Comparison of ENCODE assay signal across 12 cellular contexts in the genomic region with DNA sequence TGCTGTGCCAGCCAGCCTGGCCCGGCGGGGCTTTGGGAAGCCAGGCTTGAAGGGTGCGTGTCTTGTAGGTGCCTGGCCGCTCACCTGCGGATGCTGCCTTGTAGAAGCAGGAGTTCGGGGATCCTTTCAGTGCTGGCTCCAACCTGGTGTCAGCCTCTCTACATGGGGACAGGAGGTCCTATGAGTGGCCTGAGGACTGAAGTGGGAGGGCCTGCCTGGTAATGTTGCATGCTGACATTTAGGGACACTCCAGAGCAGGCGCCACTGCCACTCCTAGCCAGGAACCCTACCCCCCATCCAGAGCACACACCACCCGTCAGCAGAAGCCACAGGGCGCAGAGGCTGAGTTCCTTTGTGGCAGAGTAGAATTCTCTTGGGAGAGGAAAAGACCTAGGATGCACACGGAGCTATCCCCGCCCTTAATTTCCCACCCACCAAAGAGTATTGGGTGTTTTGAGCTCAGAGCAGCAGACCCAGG. TPM values are rescaled to one million over a fixed set of nuclear protein-coding genes. Genes with fewer than 3 reads are reported as not detected.
DNase-seq lines count a peak whose midpoint lies in the region; ATAC-seq and TF ChIP-seq lines count a peak whose summit lies in the region.
"Had no signal": no experiment of that assay in that cellular context is flagged by ENCODE, and none has a peak within 500 bp of the region (broad histone marks: within the 10 kb centered on the region; RNA-seq: fewer than 3 reads in every experiment).

No MANE protein-coding gene starts in this region.

- H3K36me3 ChIP-seq in smooth muscle cell (ENCODE audit: low read depth), result no peaks in the 10 kb centered on the region

- DNase-seq in activated CD4-positive, alpha-beta T cell treated with anti-CD3 and anti-CD28 coated beads for 36 hours, result no peak
- no peak for DNase-seq in activated CD4-positive, alpha-beta T cell treated with anti-CD3 and anti-CD28 coated beads, Interleukin-2, amount 50 U/mL, for 1 hour
- DNase-seq in MCF 10A (ENCODE audit: unreplicated experiment), result no peak
- no peak for DNase-seq in smooth muscle cell (lab: John Stamatoyannopoulos, UW; ENCODE audit: unreplicated experiment)
- no peak for DNase-seq in activated CD4-positive, alpha-beta memory T cell treated with anti-CD3 and anti-CD28 coated beads for 36 hours
- DNase-seq: AML-193; effector memory CD4-positive, alpha-beta T cell had no signal

- no peak overlapping the region for H3K27ac Mint-ChIP-seq in activated CD4-positive, alpha-beta T cell treated with anti-CD3 and anti-CD28 coated beads for 36 hours
- no peak overlapping the region for H3K27ac Mint-ChIP-seq in MCF 10A (ENCODE audit: low read depth, unreplicated experiment)
- H3K27ac Mint-ChIP-seq in activated CD4-positive, alpha-beta memory T cell treated with anti-CD3 and anti-CD28 coated beads for 36 hours, result no peak overlapping the region
- H3K27ac Mint-ChIP-seq: activated T-helper 2 cell treated with anti-CD3 and anti-CD28 coated beads, Interferon-gamma antibody, Interleukin-2, Interleukin-4, amounts not matched to agents 10 μg/mL and 5 μg/mL and 100 μg/mL, durations not matched to agents 14 hours and 24 hours and 36 hours had no signal

- POLR2A ChIA-PET in activated CD4-positive, alpha-beta T cell treated with anti-CD3 and anti-CD28 coated beads for 36 hours (lab: Charles Lee), result no interaction called here
- POLR2A ChIA-PET in MCF 10A (lab: Yijun Ruan, JAX), result no interaction called here
- POLR2A ChIA-PET in activated CD4-positive, alpha-beta memory T cell treated with anti-CD3 and anti-CD28 coated beads for 36 hours (lab: Charles Lee), result no interaction called here

- H3K9me3 ChIP-seq in iPS-18c (ENCODE audit: control insufficient read depth, insufficient read depth, low read length) (no peaks in the 10 kb centered on the region), smooth muscle cell (replicated peaks; ENCODE audit: low read depth) (no peaks in the 10 kb centered on the region)

- WGBS in smooth muscle cell (ENCODE audit: low lambda C conversion rate), result 43% methylated on average over 11 of the region's 11 CpGs

- H3K27me3 Mint-ChIP-seq in activated CD4-positive, alpha-beta T cell treated with anti-CD3 and anti-CD28 coated beads for 36 hours, result peaks cover 31% of the 10 kb centered on the region
- H3K27me3 Mint-ChIP-seq in MCF 10A (ENCODE audit: insufficient read depth, unreplicated experiment), result no peaks in the 10 kb centered on the region
- peaks cover 26% of the 10 kb centered on the region for H3K27me3 Mint-ChIP-seq in activated CD4-positive, alpha-beta memory T cell treated with anti-CD3 and anti-CD28 coated beads for 36 hours

- no peak for ATAC-seq in activated CD4-positive, alpha-beta T cell treated with anti-CD3 and anti-CD28 coated beads for 36 hours
- ATAC-seq in HG02870 (IDR thresholded peaks at IDR 0.05; ENCODE audit: unreplicated experiment) (no peak), HG02973 (IDR thresholded peaks at IDR 0.05; ENCODE audit: unreplicated experiment) (no peak)

- CTCF ChIA-PET in activated CD4-positive, alpha-beta T cell treated with anti-CD3 and anti-CD28 coated beads for 36 hours (lab: Charles Lee), result no interaction called here
- CTCF ChIA-PET in MCF 10A (lab: Yijun Ruan, JAX), result interaction anchor here (0.6 kb wide), 1 partner anchor 11 kb away, joined by 3 read pairs; no protein-coding TSS in a partner anchor
- CTCF ChIA-PET in activated CD4-positive, alpha-beta memory T cell treated with anti-CD3 and anti-CD28 coated beads for 36 hours (lab: Charles Lee), result no interaction called here

- H3K27ac ChIP-seq in smooth muscle cell (ENCODE audit: low read depth), result no peak overlapping the region

- H3K4me3 ChIP-seq in iPS-18c (ENCODE audit: insufficient read depth, low read depth, low read length) (peak overlapping the region; percentile 44), smooth muscle cell (peak overlapping the region; percentile 56)

- peak overlapping the region; percentile 35 for H3K4me3 Mint-ChIP-seq in activated CD4-positive, alpha-beta T cell treated with anti-CD3 and anti-CD28 coated beads for 36 hours
- H3K4me3 Mint-ChIP-seq in MCF 10A (ENCODE audit: unreplicated experiment), result peak overlapping the region; percentile 55
- no peak overlapping the region for H3K4me3 Mint-ChIP-seq in activated CD4-positive, alpha-beta memory T cell treated with anti-CD3 and anti-CD28 coated beads for 36 hours

- intact Hi-C loops in activated CD4-positive, alpha-beta T cell treated with anti-CD3 and anti-CD28 coated beads for 36 hours (cut with DNase I, micrococcal nuclease), result no loop called here
- intact Hi-C loops in MCF 10A (cut with micrococcal nuclease), result no loop called here
- intact Hi-C loops in activated CD4-positive, alpha-beta memory T cell treated with anti-CD3 and anti-CD28 coated beads for 36 hours (cut with micrococcal nuclease), result no loop called here

- H3K9me3 Mint-ChIP-seq in activated CD4-positive, alpha-beta T cell treated with anti-CD3 and anti-CD28 coated beads for 36 hours (ENCODE audit: low read depth), result no peaks in the 10 kb centered on the region
- no peaks in the 10 kb centered on the region for H3K9me3 Mint-ChIP-seq in MCF 10A (ENCODE audit: unreplicated experiment)
- H3K9me3 Mint-ChIP-seq in activated CD4-positive, alpha-beta memory T cell treated with anti-CD3 and anti-CD28 coated beads for 36 hours, result no peaks in the 10 kb centered on the region
- H3K9me3 Mint-ChIP-seq: activated T-helper 2 cell treated with anti-CD3 and anti-CD28 coated beads, Interferon-gamma antibody, Interleukin-2, Interleukin-4, amounts not matched to agents 10 μg/mL and 5 μg/mL and 100 μg/mL, durations not matched to agents 14 hours and 24 hours and 36 hours had no signal

- peaks cover 13% of the 10 kb centered on the region for H3K4me1 ChIP-seq in smooth muscle cell (ENCODE audit: low read depth)

- H3K36me3 Mint-ChIP-seq in activated CD4-positive, alpha-beta T cell treated with anti-CD3 and anti-CD28 coated beads for 36 hours (ENCODE audit: low read depth), result no peaks in the 10 kb centered on the region
- no peaks in the 10 kb centered on the region for H3K36me3 Mint-ChIP-seq in MCF 10A (ENCODE audit: insufficient read depth, unreplicated experiment)
- H3K36me3 Mint-ChIP-seq in activated CD4-positive, alpha-beta memory T cell treated with anti-CD3 and anti-CD28 coated beads for 36 hours, result no peaks in the 10 kb centered on the region

- no peak overlapping the region for H2AFZ ChIP-seq in smooth muscle cell (ENCODE audit: low read depth)

- BruUV-seq in MCF 10A (replicated peaks; lab: Mats Ljungman, UMichigan), result no TSS peak

- H3F3A ChIP-seq in smooth muscle cell (ENCODE audit: low read depth), result no peaks in the 10 kb centered on the region

- peaks cover 25% of the 10 kb centered on the region for H3K27me3 ChIP-seq in smooth muscle cell (ENCODE audit: low read depth)

- H4K20me1 ChIP-seq in smooth muscle cell (ENCODE audit: low read depth), result peaks cover 81% of the 10 kb centered on the region

- no peak overlapping the region for H3K9ac ChIP-seq in smooth muscle cell (ENCODE audit: low read depth)

- H3K4me2 ChIP-seq in smooth muscle cell, result peak overlapping the region; percentile 96

- TF ChIP-seq CTCF in MCF 10A (IDR thresholded peaks at IDR 0.05; ENCODE audit: unreplicated experiment) (no peak), smooth muscle cell (IDR thresholded peaks at IDR 0.05; ENCODE audit: borderline replicate concordance, insufficient read depth, poor library complexity, severe bottlenecking) (no peak)

- H3K79me2 ChIP-seq in smooth muscle cell (ENCODE audit: low read depth), result no peaks in the 10 kb centered on the region

- H3K4me1 Mint-ChIP-seq in activated CD4-positive, alpha-beta T cell treated with anti-CD3 and anti-CD28 coated beads for 36 hours, result peaks cover 2% of the 10 kb centered on the region
- H3K4me1 Mint-ChIP-seq in MCF 10A (ENCODE audit: insufficient read depth, unreplicated experiment), result no peaks in the 10 kb centered on the region
- no peaks in the 10 kb centered on the region for H3K4me1 Mint-ChIP-seq in activated CD4-positive, alpha-beta memory T cell treated with anti-CD3 and anti-CD28 coated beads for 36 hours (ENCODE audit: low read depth)

RNA-seq across cellular contexts. Expression of a gene that starts 0.6 kb away (rescaled TPM):
- not detected for total RNA-seq in activated CD4-positive, alpha-beta T cell treated with anti-CD3 and anti-CD28 coated beads for 36 hours
- 0.07 TPM in 1 of 2 replicates, not detected in the other for total RNA-seq in MCF 10A (2022)
- total RNA-seq in smooth muscle cell, result 0.09 TPM in 1 of 2 replicates, not detected in the other
- polyA plus RNA-seq in smooth muscle cell, result 0.15 and 0.93 TPM in 2 replicates
- total RNA-seq in activated CD4-positive, alpha-beta memory T cell treated with anti-CD3 and anti-CD28 coated beads for 36 hours, result not detected
- total RNA-seq: activated T-helper 2 cell treated with anti-CD3 and anti-CD28 coated beads, Interferon-gamma antibody, Interleukin-2, Interleukin-4, amounts not matched to agents 10 μg/mL and 5 μg/mL and 100 μg/mL, durations not matched to agents 14 hours and 24 hours and 36 hours; left lobe of liver had no signal
